ENCODE assay signal across 33 cellular contexts in genomic region chr5:173025651-173026050, GRCh38. TPM values are rescaled to one million over a fixed set of nuclear protein-coding genes. Genes with fewer than 3 reads are reported as not detected.
DNase-seq lines count a peak whose midpoint lies in the region; ATAC-seq and TF ChIP-seq lines count a peak whose summit lies in the region.
"Had no signal": no experiment of that assay in that cellular context is flagged by ENCODE, and none has a peak within 500 bp of the region (broad histone marks: within the 10 kb centered on the region; RNA-seq: fewer than 3 reads in every experiment).

No MANE protein-coding gene starts in this region.

- H3K4me3 Mint-ChIP-seq in activated CD4-positive, alpha-beta T cell treated with anti-CD3 and anti-CD28 coated beads, Interleukin-2, amount 10 ng/mL, durations not matched to agents 7 days and 5 days, result no peak overlapping the region
- H3K4me3 Mint-ChIP-seq in CD8-positive, alpha-beta T cell, result no peak overlapping the region
- H3K4me3 Mint-ChIP-seq in naive B cell, result no peak overlapping the region
- H3K4me3 Mint-ChIP-seq: activated CD4-positive, alpha-beta memory T cell treated with anti-CD3 and anti-CD28 coated beads, Interleukin-2, amount 10 ng/mL, durations not matched to agents 7 days and 5 days; nephron; T-helper 1 cell treated with Interleukin-12 subunit alpha and Interleukin-12 subunit beta and Interleukin-4 antibody, amounts not matched to agents 30 μg/mL and 1 μg/mL, for 36 hours; type B pancreatic cell had no signal

- ATAC-seq in CD8-positive, alpha-beta T cell, result no peak
- ATAC-seq in naive B cell (ENCODE audit: low read depth in 2 of 2), result no peak
- ATAC-seq in gastroesophageal sphincter, result no peak
- ATAC-seq in HG02610 (IDR thresholded peaks at IDR 0.05; ENCODE audit: unreplicated experiment), result no peak
- ATAC-seq in HG02938 (IDR thresholded peaks at IDR 0.05; ENCODE audit: unreplicated experiment), result no peak
- ATAC-seq: activated CD4-positive, CD25-positive, alpha-beta regulatory T cell treated with anti-CD3 and anti-CD28 coated beads, Interleukin-2, amount 50 U/mL, for 24 hours; gastrocnemius medialis; GM12878; lower lobe of right lung; sciatic nerve had no signal

- peaks cover 5% of the 10 kb centered on the region for H3K36me3 ChIP-seq in CD8-positive, alpha-beta T cell (ENCODE audit: insufficient read depth, low read length)
- peaks cover 0 to 29% of the 10 kb centered on the region in 2 donors for H3K36me3 ChIP-seq in gastroesophageal sphincter

- WGBS in gastroesophageal sphincter (ENCODE audit: low coverage in 1 of 2), 2 donors, result 80 to 90% methylated on average over 1 to 3 of the region's 6 CpGs

- POLR2A ChIA-PET in activated CD4-positive, alpha-beta T cell treated with anti-CD3 and anti-CD28 coated beads, Interleukin-2, amount 10 ng/mL, durations not matched to agents 7 days and 5 days (lab: Charles Lee), result no interaction called here
- POLR2A ChIA-PET in CD8-positive, alpha-beta T cell (lab: Charles Lee), result interaction anchor here (0.6 kb wide), 1 partner anchor 46 kb away, joined by 5 read pairs; no protein-coding TSS in a partner anchor

- H3K9me3 Mint-ChIP-seq in activated CD4-positive, alpha-beta T cell treated with anti-CD3 and anti-CD28 coated beads, Interleukin-2, amount 10 ng/mL, durations not matched to agents 7 days and 5 days, result no peaks in the 10 kb centered on the region
- H3K9me3 Mint-ChIP-seq in CD8-positive, alpha-beta T cell, result no peaks in the 10 kb centered on the region
- no peaks in the 10 kb centered on the region for H3K9me3 Mint-ChIP-seq in naive B cell
- H3K9me3 Mint-ChIP-seq: CD8-positive, alpha-beta memory T cell; nephron; T-helper 1 cell treated with Interleukin-12 subunit alpha and Interleukin-12 subunit beta and Interleukin-4 antibody, amounts not matched to agents 30 μg/mL and 1 μg/mL, for 36 hours; type B pancreatic cell had no signal

- H3K4me3 ChIP-seq in CD8-positive, alpha-beta T cell (ENCODE audit: low read depth, low read length), result no peak overlapping the region
- no peak overlapping the region for H3K4me3 ChIP-seq in gastroesophageal sphincter
- H3K4me3 ChIP-seq: gastrocnemius medialis, GM12878, hepatocyte, lower lobe of right lung, psoas muscle had no signal

- H3K27me3 ChIP-seq in CD8-positive, alpha-beta T cell (ENCODE audit: insufficient read depth, low read length), result no peaks in the 10 kb centered on the region
- H3K27me3 ChIP-seq in gastroesophageal sphincter, result no peaks in the 10 kb centered on the region
- H3K27me3 ChIP-seq: brain microvascular endothelial cell, gastrocnemius medialis, hepatocyte had no signal

- H3K27ac Mint-ChIP-seq in activated CD4-positive, alpha-beta T cell treated with anti-CD3 and anti-CD28 coated beads, Interleukin-2, amount 10 ng/mL, durations not matched to agents 7 days and 5 days, result peak overlapping the region; percentile 52
- H3K27ac Mint-ChIP-seq in CD8-positive, alpha-beta T cell, result peak overlapping the region; percentile 74
- H3K27ac Mint-ChIP-seq in naive B cell, result peak overlapping the region in 4 of 6 donors; percentile 56 to 74 (median 64)
- H3K27ac Mint-ChIP-seq: activated CD4-positive, alpha-beta memory T cell treated with anti-CD3 and anti-CD28 coated beads, Interleukin-2, amount 10 ng/mL, durations not matched to agents 7 days and 5 days; nephron; T-helper 1 cell treated with Interleukin-12 subunit alpha and Interleukin-12 subunit beta and Interleukin-4 antibody, amounts not matched to agents 30 μg/mL and 1 μg/mL, for 36 hours; type B pancreatic cell had no signal

- H3K4me1 ChIP-seq in CD8-positive, alpha-beta T cell (ENCODE audit: insufficient read depth, low read length), result peaks cover 24% of the 10 kb centered on the region
- peaks cover 0 to 56% (median 5%) of the 10 kb centered on the region in 3 donors for H3K4me1 ChIP-seq in gastroesophageal sphincter

- H3K9me3 ChIP-seq in CD8-positive, alpha-beta T cell (ENCODE audit: low read length), result no peaks in the 10 kb centered on the region
- H3K9me3 ChIP-seq in gastroesophageal sphincter, result no peaks in the 10 kb centered on the region
- H3K9me3 ChIP-seq: gastrocnemius medialis, lower lobe of right lung, psoas muscle, SK-N-SH had no signal

- no peaks in the 10 kb centered on the region for H3K27me3 Mint-ChIP-seq in activated CD4-positive, alpha-beta T cell treated with anti-CD3 and anti-CD28 coated beads, Interleukin-2, amount 10 ng/mL, durations not matched to agents 7 days and 5 days
- no peaks in the 10 kb centered on the region for H3K27me3 Mint-ChIP-seq in CD8-positive, alpha-beta T cell (ENCODE audit: low read depth)
- no peaks in the 10 kb centered on the region for H3K27me3 Mint-ChIP-seq in naive B cell
- H3K27me3 Mint-ChIP-seq: activated CD4-positive, alpha-beta memory T cell treated with anti-CD3 and anti-CD28 coated beads, Interleukin-2, amount 10 ng/mL, durations not matched to agents 7 days and 5 days; CD8-positive, alpha-beta memory T cell; type B pancreatic cell had no signal

- CTCF ChIA-PET in activated CD4-positive, alpha-beta T cell treated with anti-CD3 and anti-CD28 coated beads, Interleukin-2, amount 10 ng/mL, durations not matched to agents 7 days and 5 days (lab: Charles Lee), result interaction anchor here (0.7 to 1.2 kb wide), 4 partner anchors 10 to 177 kb away, joined by 3 to 4 read pairs (median 3); no protein-coding TSS in a partner anchor
- CTCF ChIA-PET in CD8-positive, alpha-beta T cell (lab: Charles Lee), result no interaction called here

- DNase-seq in activated CD4-positive, alpha-beta T cell treated with anti-CD3 and anti-CD28 coated beads, Interleukin-2, amount 10 ng/mL, durations not matched to agents 7 days and 5 days, result no peak
- DNase-seq in activated CD4-positive, alpha-beta T cell treated with anti-CD3 and anti-CD28 coated beads for 4 hours, result no peak
- no peak for DNase-seq in CD8-positive, alpha-beta T cell
- DNase-seq in amniotic epithelial cell (ENCODE audit: low read depth), result peak; percentile 63
- DNase-seq in naive B cell, result no peak
- DNase-seq: 8988T; activated CD4-positive, alpha-beta memory T cell treated with anti-CD3 and anti-CD28 coated beads, Interleukin-2, amount 10 ng/mL, durations not matched to agents 7 days and 5 days; activated gamma-delta T cell; amniotic stem cell; brain microvascular endothelial cell; CD8-positive, alpha-beta memory T cell; gastrocnemius medialis; H7; kidney glomerular epithelial cell; lower lobe of right lung; NCI-H1417; NCI-H2029 treated with DMSO at 0.1 percent for 48 hours; NCI-H526; NK-92 treated with Interleukin-12 subunit alpha and Interleukin-12 subunit beta, amount 100 ng/mL, for 24 hours; psoas muscle; SK-N-SH; stimulated activated CD4-positive, alpha-beta T cell treated with anti-CD3 and anti-CD28 coated beads, Interleukin-4, amount 100 ng/mL, for 24 hours; substantia nigra had no signal

- no peak for TF ChIP-seq EP300 in gastroesophageal sphincter (IDR thresholded peaks at IDR 0.05)

- no peak for TF ChIP-seq POLR2A in gastroesophageal sphincter (IDR thresholded peaks at IDR 0.05)

- peaks cover 2% of the 10 kb centered on the region for H3K4me1 Mint-ChIP-seq in activated CD4-positive, alpha-beta T cell treated with anti-CD3 and anti-CD28 coated beads, Interleukin-2, amount 10 ng/mL, durations not matched to agents 7 days and 5 days
- H3K4me1 Mint-ChIP-seq in CD8-positive, alpha-beta T cell (ENCODE audit: low read depth), result peaks cover 6% of the 10 kb centered on the region
- peaks cover 0 to 21% (median 4%) of the 10 kb centered on the region in 3 donors for H3K4me1 Mint-ChIP-seq in naive B cell

- peaks cover 31% of the 10 kb centered on the region for H3K36me3 Mint-ChIP-seq in activated CD4-positive, alpha-beta T cell treated with anti-CD3 and anti-CD28 coated beads, Interleukin-2, amount 10 ng/mL, durations not matched to agents 7 days and 5 days (ENCODE audit: low read depth)
- H3K36me3 Mint-ChIP-seq in CD8-positive, alpha-beta T cell, result peaks cover 33% of the 10 kb centered on the region
- H3K36me3 Mint-ChIP-seq in naive B cell, result peaks cover 0 to 8% of the 10 kb centered on the region in 2 donors

- intact Hi-C loops in CD8-positive, alpha-beta T cell (cut with DNase I, micrococcal nuclease), result loop anchor here in 1 of 2 experiments (5.0 kb wide), 1 partner anchor 38 kb away; no protein-coding TSS in a partner anchor

- TF ChIP-seq CTCF in CD8-positive, alpha-beta T cell (IDR thresholded peaks at IDR 0.05), result no peak
- TF ChIP-seq CTCF in gastroesophageal sphincter (IDR thresholded peaks at IDR 0.05), result no peak

- no peak overlapping the region for H3K27ac ChIP-seq in CD8-positive, alpha-beta T cell (ENCODE audit: low read depth, low read length)
- H3K27ac ChIP-seq in gastroesophageal sphincter, result no peak overlapping the region
- H3K27ac ChIP-seq: brain microvascular endothelial cell, gastrocnemius medialis, hepatocyte, lower lobe of right lung, psoas muscle had no signal

RNA-seq across cellular contexts. Expression of gene CREBRF, which starts 30.5 kb away (rescaled TPM):
- 10 to 100 TPM; 17.1 to 18.7 TPM for total RNA-seq in activated CD4-positive, alpha-beta T cell treated with anti-CD3 and anti-CD28 coated beads, Interleukin-2, amount 10 ng/mL, durations not matched to agents 7 days and 5 days
- 10 to 100 TPM; 91.1 to 92.9 TPM for total RNA-seq in CD8-positive, alpha-beta T cell
- polyA plus RNA-seq in naive B cell (ENCODE audit: low read depth in 6 of 6), result 10 to 100 TPM; 60.6 to 97.0 (median 77.3) TPM
- 10 to 100 TPM; 44.2 to 72.7 (median 64.0) TPM for total RNA-seq in gastroesophageal sphincter

RNA-seq across cellular contexts. Expression of gene ATP6V0E1, which starts 42.1 kb away (rescaled TPM):
- total RNA-seq in activated CD4-positive, alpha-beta T cell treated with anti-CD3 and anti-CD28 coated beads, Interleukin-2, amount 10 ng/mL, durations not matched to agents 7 days and 5 days, result 100 to 1,000 TPM; 168 to 192 TPM
- total RNA-seq in CD8-positive, alpha-beta T cell, result 10 to 100 TPM; 34.4 to 38.8 TPM
- polyA plus RNA-seq in naive B cell (ENCODE audit: low read depth in 6 of 6), result 100 to 1,000 TPM; 386 to 553 (median 418) TPM
- 100 to 1,000 TPM in 3 of 4 donors, 10 to 100 TPM in 1; 94.0 to 163 (median 124) TPM for total RNA-seq in gastroesophageal sphincter
